ENCODE assay signal across 9 cellular contexts in the genomic region with DNA sequence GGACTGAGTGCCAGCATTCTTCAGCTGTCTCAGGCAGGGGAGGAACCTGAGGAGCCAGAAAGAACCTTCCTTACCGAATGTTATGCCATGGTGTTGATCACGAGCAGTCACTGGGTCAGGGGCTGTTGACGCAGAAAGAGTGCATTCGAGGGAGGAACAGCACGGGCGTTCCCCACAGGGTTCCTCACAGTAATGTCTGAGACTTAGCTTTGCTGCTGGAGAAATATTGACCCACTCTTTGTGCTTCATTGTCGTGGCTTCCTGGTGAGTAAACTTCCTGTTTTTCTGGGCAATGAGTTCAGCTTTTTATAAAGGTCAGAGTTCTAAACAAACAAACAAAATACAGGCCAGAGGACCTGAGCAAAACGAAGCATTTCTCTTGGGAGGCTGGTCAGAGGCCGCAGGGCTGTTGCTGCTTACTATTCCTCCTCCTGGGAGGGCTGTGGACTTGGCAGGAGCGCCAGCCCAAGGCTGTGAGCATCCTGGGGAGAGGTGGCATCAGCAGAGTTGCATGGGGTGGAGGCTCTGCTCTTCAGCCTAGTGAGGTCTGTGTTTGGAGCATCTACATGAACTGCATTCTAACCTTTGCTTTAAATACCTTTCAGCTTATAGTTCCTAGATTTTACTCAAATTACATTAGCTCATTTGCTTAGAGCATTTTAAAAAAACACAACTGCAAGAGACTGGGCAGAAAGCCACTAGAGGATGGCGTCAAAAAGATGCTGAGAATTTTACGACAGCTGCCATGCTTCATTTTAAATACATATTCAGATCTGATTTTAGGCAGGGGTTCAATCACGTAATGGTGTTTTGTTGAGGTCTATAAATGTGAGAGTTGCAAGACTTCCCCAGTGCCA.
DNase-seq lines count a peak whose midpoint lies in the region; ATAC-seq and TF ChIP-seq lines count a peak whose summit lies in the region.
"Had no signal": no experiment of that assay in that cellular context is flagged by ENCODE, and none has a peak within 500 bp of the region (broad histone marks: within the 10 kb centered on the region; RNA-seq: fewer than 3 reads in every experiment).

No MANE protein-coding gene starts in this region.

- H3K56ac ChIP-seq in H9 (ENCODE audit: insufficient read length, low read depth, low read length), result no peak overlapping the region

- H3K36me3 Mint-ChIP-seq in H9 (ENCODE audit: insufficient read depth in 1 of 3, low read depth in 3 of 3), result peaks cover 0 to 6% (median 1%) of the 10 kb centered on the region in 3 experiments; a peak in 2 of 7 replicates
- peaks cover 94% of the 10 kb centered on the region for H3K36me3 Mint-ChIP-seq in activated T-helper 2 cell treated with anti-CD3 and anti-CD28 coated beads, Interferon-gamma antibody, Interleukin-2, Interleukin-4, amounts not matched to agents 10 μg/mL and 5 μg/mL and 100 μg/mL, durations not matched to agents 14 hours and 24 hours and 36 hours (ENCODE audit: low read depth)

- DNase-seq in H9 (peak; percentile 29), left lung (no peak)
- DNase-seq in activated T-helper 2 cell treated with anti-CD3 and anti-CD28 coated beads, Interferon-gamma antibody, Interleukin-2, Interleukin-4, amounts not matched to agents 10 μg/mL and 5 μg/mL and 100 μg/mL, durations not matched to agents 14 hours and 24 hours and 36 hours (ENCODE audit: low spot score), result no peak
- DNase-seq in stimulated activated CD4-positive, alpha-beta T cell treated with anti-CD3 and anti-CD28 coated beads, Interleukin-4, amount 100 ng/mL, for 1 hour, result no peak
- no peak for DNase-seq in activated naive CD4-positive, alpha-beta T cell treated with anti-CD3 and anti-CD28 coated beads, Interleukin-2, amount 50 U/mL, for 16 hours
- DNase-seq: effector CD8-positive, alpha-beta T cell had no signal

- no CpG with 5 or more reads among the region's 13 CpGs for WGBS in H9 (ENCODE audit: extremely low coverage, insufficient read length, low lambda C conversion rate)

- no peak overlapping the region for H2BK12ac ChIP-seq in H9 (ENCODE audit: insufficient read length, low read depth, low read length)

- H3K9me3 ChIP-seq in H9 (ENCODE audit: control insufficient read depth, low read depth, low read length), result no peaks in the 10 kb centered on the region
- no peaks in the 10 kb centered on the region for H3K9me3 ChIP-seq in left lung

- H3K4ac ChIP-seq in H9 (ENCODE audit: low read depth, low read length), result no peak overlapping the region

- no peaks in the 10 kb centered on the region for H3K9me3 Mint-ChIP-seq in H9
- H3K9me3 Mint-ChIP-seq in activated T-helper 2 cell treated with anti-CD3 and anti-CD28 coated beads, Interferon-gamma antibody, Interleukin-2, Interleukin-4, amounts not matched to agents 10 μg/mL and 5 μg/mL and 100 μg/mL, durations not matched to agents 14 hours and 24 hours and 36 hours, result peaks cover 2% of the 10 kb centered on the region

- no peak overlapping the region for H4K91ac ChIP-seq in H9 (ENCODE audit: insufficient read length, low read depth, low read length)

- H3K4me1 ChIP-seq in ACC112 (ENCODE audit: control insufficient read depth, insufficient read depth, low read length, unreplicated experiment) (peaks cover 17% of the 10 kb centered on the region), H9 (ENCODE audit: insufficient read depth, low read length) (peaks cover 7% of the 10 kb centered on the region; the same call in 1 of the 2 replicates), left lung (no peaks in the 10 kb centered on the region)

- H3K4me1 Mint-ChIP-seq in H9, result peaks cover 13 to 23% of the 10 kb centered on the region in 2 experiments
- peaks cover 9% of the 10 kb centered on the region for H3K4me1 Mint-ChIP-seq in activated T-helper 2 cell treated with anti-CD3 and anti-CD28 coated beads, Interferon-gamma antibody, Interleukin-2, Interleukin-4, amounts not matched to agents 10 μg/mL and 5 μg/mL and 100 μg/mL, durations not matched to agents 14 hours and 24 hours and 36 hours (ENCODE audit: low read depth)

- H2AFZ ChIP-seq in ACC112 (ENCODE audit: low read length, unreplicated experiment) (no peak overlapping the region), H9 (ENCODE audit: low read length) (no peak overlapping the region)

- H3K36me3 ChIP-seq in ACC112 (ENCODE audit: insufficient read depth, low read length) (peaks cover 48% of the 10 kb centered on the region), left lung (peaks cover 0 to 14% of the 10 kb centered on the region in 2 donors)

- no peak overlapping the region for H2BK15ac ChIP-seq in H9 (ENCODE audit: low read depth, low read length)

- H3T11ph ChIP-seq in H9 (ENCODE audit: low read length), result no peak overlapping the region

- peak overlapping the region in 2 of 3 experiments; percentile 22 to 79; a peak in 5 of 7 replicates for H3K27ac Mint-ChIP-seq in H9
- peak overlapping the region; percentile 65 for H3K27ac Mint-ChIP-seq in activated T-helper 2 cell treated with anti-CD3 and anti-CD28 coated beads, Interferon-gamma antibody, Interleukin-2, Interleukin-4, amounts not matched to agents 10 μg/mL and 5 μg/mL and 100 μg/mL, durations not matched to agents 14 hours and 24 hours and 36 hours

- H4K5ac ChIP-seq in H9 (ENCODE audit: insufficient read length, low read depth, low read length), result no peak overlapping the region

- H4K20me1 ChIP-seq in H9 (ENCODE audit: control insufficient read depth, insufficient read depth, insufficient read length), result no peaks in the 10 kb centered on the region

- no peaks in the 10 kb centered on the region for H3K23me2 ChIP-seq in H9 (ENCODE audit: insufficient read length, low read depth, low read length, poor library complexity, severe bottlenecking)

- intact Hi-C loops in activated T-helper 2 cell treated with anti-CD3 and anti-CD28 coated beads, Interferon-gamma antibody, Interleukin-2, Interleukin-4, amounts not matched to agents 10 μg/mL and 5 μg/mL and 100 μg/mL, durations not matched to agents 14 hours and 24 hours and 36 hours (cut with micrococcal nuclease), result no loop called here
- intact Hi-C loops in left lung (cut with DNase I), result no loop called here

- no peak overlapping the region for H3K4me3 Mint-ChIP-seq in H9
- no peak overlapping the region for H3K4me3 Mint-ChIP-seq in activated T-helper 2 cell treated with anti-CD3 and anti-CD28 coated beads, Interferon-gamma antibody, Interleukin-2, Interleukin-4, amounts not matched to agents 10 μg/mL and 5 μg/mL and 100 μg/mL, durations not matched to agents 14 hours and 24 hours and 36 hours (ENCODE audit: low read depth)

- no peak overlapping the region for H2AK5ac ChIP-seq in H9 (ENCODE audit: insufficient read length, low read length)

- no peaks in the 10 kb centered on the region for H3K79me2 ChIP-seq in ACC112 (ENCODE audit: control insufficient read depth, insufficient read depth, low read length, unreplicated experiment)
- H3K79me2 ChIP-seq in H9 (ENCODE audit: insufficient read depth, low read length), result no peaks in the 10 kb centered on the region

- TF ChIP-seq CTCF in H9 (conservative IDR thresholded peaks at IDR 0.05), result no peak
- TF ChIP-seq CTCF in left lung (IDR thresholded peaks at IDR 0.05), result no peak

- H3K27me3 Mint-ChIP-seq in H9 (ENCODE audit: low read depth), result no peaks in the 10 kb centered on the region
- no peaks in the 10 kb centered on the region for H3K27me3 Mint-ChIP-seq in activated T-helper 2 cell treated with anti-CD3 and anti-CD28 coated beads, Interferon-gamma antibody, Interleukin-2, Interleukin-4, amounts not matched to agents 10 μg/mL and 5 μg/mL and 100 μg/mL, durations not matched to agents 14 hours and 24 hours and 36 hours (ENCODE audit: low read depth)

- no peaks in the 10 kb centered on the region for H3K27me3 ChIP-seq in ACC112 (ENCODE audit: insufficient read depth, low read length)
- H3K27me3 ChIP-seq in H9 (ENCODE audit: insufficient read depth, low read length), result no peaks in the 10 kb centered on the region; the same call in 1 of the 2 replicates
- no peaks in the 10 kb centered on the region for H3K27me3 ChIP-seq in left lung

- H4K8ac ChIP-seq in H9 (replicated peaks; ENCODE audit: insufficient read length, low read depth, low read length), result no peak overlapping the region

- no peak overlapping the region for H3K14ac ChIP-seq in H9 (ENCODE audit: insufficient read depth, low read length)

- no peak overlapping the region for H2BK20ac ChIP-seq in H9 (ENCODE audit: low read depth, low read length, poor library complexity, severe bottlenecking)

- H3K18ac ChIP-seq in H9 (ENCODE audit: insufficient read length, low read depth, low read length), result no peak overlapping the region

- no peak overlapping the region for H2BK120ac ChIP-seq in H9 (ENCODE audit: low read depth, low read length, poor library complexity, severe bottlenecking)

- ATAC-seq in left lung, result peak; percentile 39
- no peak for ATAC-seq in GM21390 (IDR thresholded peaks at IDR 0.05; ENCODE audit: unreplicated experiment)
- no peak for ATAC-seq in HG03469 (IDR thresholded peaks at IDR 0.05; ENCODE audit: unreplicated experiment)

- no peaks in the 10 kb centered on the region for H3K79me1 ChIP-seq in H9 (ENCODE audit: insufficient read depth, low read depth, low read length, poor library complexity, severe bottlenecking)

- H3K27ac ChIP-seq in ACC112 (ENCODE audit: low read depth, low read length), result peak overlapping the region; percentile 91
- H3K27ac ChIP-seq in H9 (ENCODE audit: insufficient read length, low read depth, low read length), result no peak overlapping the region
- no peak overlapping the region for H3K27ac ChIP-seq in left lung

- H3K23ac ChIP-seq in H9 (ENCODE audit: insufficient read length, low read depth, low read length), result no peak overlapping the region

- H2BK5ac ChIP-seq in H9 (ENCODE audit: insufficient read length, low read length), result no peak overlapping the region

- H3K4me3 ChIP-seq in ACC112 (ENCODE audit: low read depth, low read length) (peak overlapping the region; percentile 20; the same call in 1 of the 2 replicates), left lung (no peak overlapping the region)

- no peak overlapping the region for H3K4me2 ChIP-seq in H9 (ENCODE audit: insufficient read depth, insufficient read length, low read length)

- H3K9ac ChIP-seq in H9 (ENCODE audit: extremely low read depth, insufficient read length, low read length), result no peak overlapping the region
